ENCODE assay signal across 20 cellular contexts in genomic region chr6:159112714-159113113, GRCh38. TPM values are rescaled to one million over a fixed set of nuclear protein-coding genes. Genes with fewer than 3 reads are reported as not detected.
"Had no signal": no experiment of that assay in that cellular context is flagged by ENCODE, and none has a peak within 500 bp of the region (broad histone marks: within the 10 kb centered on the region; RNA-seq: fewer than 3 reads in every experiment).

No MANE protein-coding gene starts in this region.

- H3K9ac ChIP-seq: KMS-11 had no signal

- H3K4me2 ChIP-seq: KMS-11 had no signal

- DNase-seq: Kasumi-1, MM.1S, NCI-H1092 treated with DMSO at 0.1 percent for 48 hours, NCI-H1436, NCI-H187, NCI-H2029, NCI-H2081 treated with DMSO at 0.1 percent for 48 hours, NCI-H2171, NCI-H226, NCI-H446, NCI-H510A, NCI-H524 treated with DMSO at 0.1 percent for 48 hours, NCI-H69, NCI-H774, PC-3, SHP77 had no signal

- H3K27ac ChIP-seq: KMS-11, RWPE1 had no signal

RNA-seq across cellular contexts. Expression of gene FNDC1, which starts 56.5 kb away (rescaled TPM):
- total RNA-seq: HT-29, M059J, PC-3 had no signal
